Comparison of ENCODE assay signal across 12 cellular contexts in the genomic region with DNA sequence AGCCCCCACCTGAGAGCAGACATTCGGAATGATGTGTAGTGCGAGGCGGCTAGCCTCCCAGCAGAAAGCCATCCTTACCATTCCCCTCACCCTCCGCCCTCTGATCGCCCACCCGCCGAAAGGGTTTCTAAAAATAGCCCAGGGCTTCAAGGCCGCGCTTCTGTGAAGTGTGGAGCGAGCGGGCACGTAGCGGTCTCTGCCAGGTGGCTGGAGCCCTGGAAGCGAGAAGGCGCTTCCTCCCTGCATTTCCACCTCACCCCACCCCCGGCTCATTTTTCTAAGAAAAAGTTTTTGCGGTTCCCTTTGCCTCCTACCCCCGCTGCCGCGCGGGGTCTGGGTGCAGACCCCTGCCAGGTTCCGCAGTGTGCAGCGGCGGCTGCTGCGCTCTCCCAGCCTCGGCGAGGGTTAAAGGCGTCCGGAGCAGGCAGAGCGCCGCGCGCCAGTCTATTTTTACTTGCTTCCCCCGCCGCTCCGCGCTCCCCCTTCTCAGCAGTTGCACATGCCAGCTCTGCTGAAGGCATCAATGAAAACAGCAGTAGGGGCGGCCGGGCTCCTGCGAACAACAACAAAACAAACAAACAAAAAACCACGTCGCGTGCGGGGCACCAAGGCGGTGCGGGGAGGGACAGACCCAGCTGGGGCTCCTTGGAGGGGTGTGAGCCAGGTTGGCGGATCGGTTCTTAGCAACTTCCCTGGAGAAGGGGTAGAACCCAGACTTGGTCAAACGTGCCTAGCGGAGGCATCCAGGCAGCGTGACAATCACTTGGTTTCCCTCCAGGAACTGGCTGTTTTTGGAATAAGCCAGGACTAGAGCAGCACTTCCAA. TPM values are rescaled to one million over a fixed set of nuclear protein-coding genes. Genes with fewer than 3 reads are reported as not detected.
DNase-seq lines count a peak whose midpoint lies in the region; ATAC-seq, FAIRE-seq and TF ChIP-seq lines count a peak whose summit lies in the region.
"Had no signal": no experiment of that assay in that cellular context is flagged by ENCODE, and none has a peak within 500 bp of the region (broad histone marks: within the 10 kb centered on the region; RNA-seq: fewer than 3 reads in every experiment).

No MANE protein-coding gene starts in this region.

- CTCF ChIA-PET in mammary epithelial cell (lab: Charles Lee; ENCODE audit: low non-redundant PET), result no interaction called here

- H2BK120ac ChIP-seq in mesenchymal stem cell (ENCODE audit: low read depth, low read length), result no peak overlapping the region

- no peak overlapping the region for H2BK12ac ChIP-seq in mesenchymal stem cell (ENCODE audit: low read length in 2 of 2)

- dilution Hi-C loops in mammary epithelial cell (cut with HindIII; ENCODE audit: low sequenced_read_pairs), result loop anchor here (10.0 kb wide), 1 partner anchor 189 kb away; no protein-coding TSS in a partner anchor

- BruUV-seq in mammary epithelial cell (replicated peaks; lab: Mats Ljungman, UMichigan), result no TSS peak

- H3K14ac ChIP-seq in mesenchymal stem cell (ENCODE audit: low read length in 2 of 2), result no peak overlapping the region

- no peak overlapping the region for H2BK5ac ChIP-seq in mesenchymal stem cell (ENCODE audit: low read depth, low read length, poor library complexity, severe bottlenecking)

- H3K4me3 Mint-ChIP-seq in brain, result peak overlapping the region; percentile 88 to 96 (median 92)

- no peak overlapping the region for H2BK15ac ChIP-seq in mesenchymal stem cell (ENCODE audit: low read depth, poor library complexity, severe bottlenecking)

- H3K4me1 ChIP-seq in mammary epithelial cell (ENCODE audit: insufficient read depth, low read length) (peaks cover 36% of the 10 kb centered on the region), breast epithelium (peaks cover 0 to 7% of the 10 kb centered on the region in 2 donors), mesenchymal stem cell (ENCODE audit: control insufficient read depth, insufficient read depth, low read depth, low read length) (peaks cover 19% of the 10 kb centered on the region)
- H3K4me1 ChIP-seq: BE2C had no signal

- TF ChIP-seq CTCF in mammary epithelial cell (conservative IDR thresholded peaks at IDR 0.05 in 1 of 2, IDR thresholded peaks at IDR 0.05 in 1 of 2; ENCODE audit: extremely low read depth in 1 of 2, insufficient read depth in 1 of 2, low read depth in 1 of 2, low read length in 2 of 2) (no peak), breast epithelium (IDR thresholded peaks at IDR 0.05) (no peak), brain (conservative IDR thresholded peaks at IDR 0.05) (no peak)

- H3K4me2 ChIP-seq in mammary epithelial cell (ENCODE audit: insufficient read depth, low read depth, low read length) (peak overlapping the region; percentile 75), mesenchymal stem cell (ENCODE audit: low read length, poor library complexity, severe bottlenecking) (no peak overlapping the region)

- intact Hi-C loops in mammary epithelial cell (cut with micrococcal nuclease), result loop anchor here (10.0 kb wide), 3 partner anchors 79 to 281 kb away; no protein-coding TSS in a partner anchor
- intact Hi-C loops in breast epithelium (cut with DNase I; ENCODE audit: low total_unique reads), result no loop called here

- no peaks in the 10 kb centered on the region for H3K9me3 ChIP-seq in mammary epithelial cell (replicated peaks; ENCODE audit: insufficient read depth, low read length)
- no peaks in the 10 kb centered on the region for H3K9me3 ChIP-seq in breast epithelium
- no peaks in the 10 kb centered on the region for H3K9me3 ChIP-seq in mesenchymal stem cell (ENCODE audit: control insufficient read depth, low read length)
- H3K9me3 ChIP-seq: BE2C had no signal

- H2AK5ac ChIP-seq in mesenchymal stem cell (ENCODE audit: low read length, severe bottlenecking), result no peak overlapping the region

- peaks cover 74% of the 10 kb centered on the region for H3K79me2 ChIP-seq in mammary epithelial cell (ENCODE audit: insufficient read depth, low read length)

- H3K27me3 Mint-ChIP-seq in brain, result peaks cover 90% of the 10 kb centered on the region

- WGBS in mammary epithelial cell (ENCODE audit: low coverage, missing lambda C conversion rate), result 13% methylated on average over 23 of the region's 51 CpGs
- WGBS in mesenchymal stem cell, result 5% methylated on average over 41 of the region's 51 CpGs

- H4K91ac ChIP-seq in mesenchymal stem cell (ENCODE audit: low read length), result peak overlapping the region; percentile 21

- no peak overlapping the region for H3K27ac ChIP-seq in mammary epithelial cell (ENCODE audit: insufficient read depth, low read depth, low read length)
- H3K27ac ChIP-seq in breast epithelium, result no peak overlapping the region
- H3K27ac ChIP-seq in mesenchymal stem cell (ENCODE audit: low read length, poor library complexity, severe bottlenecking), result no peak overlapping the region

- no peaks in the 10 kb centered on the region for H4K20me1 ChIP-seq in mammary epithelial cell (ENCODE audit: insufficient read depth, low read length)

- peak overlapping the region; percentile 21 for H3K9ac ChIP-seq in mammary epithelial cell (ENCODE audit: insufficient read depth, low read length)
- H3K9ac ChIP-seq in mesenchymal stem cell (ENCODE audit: low read length), result no peak overlapping the region

- H3K36me3 ChIP-seq in mammary epithelial cell (ENCODE audit: insufficient read depth, low read length) (no peaks in the 10 kb centered on the region), breast epithelium (no peaks in the 10 kb centered on the region), mesenchymal stem cell (ENCODE audit: control insufficient read depth in 1 of 2, insufficient read depth in 2 of 2, low read depth in 1 of 2, low read length in 2 of 2) (no peaks in the 10 kb centered on the region)
- H3K36me3 ChIP-seq: BE2C had no signal

- no peak overlapping the region for H3K18ac ChIP-seq in mesenchymal stem cell (ENCODE audit: low read depth in 1 of 2, low read length in 2 of 2)

- H3K9me3 Mint-ChIP-seq in brain, result peaks cover 0 to 6% (median 0%) of the 10 kb centered on the region in 5 experiments

- H3K27me3 ChIP-seq in mammary epithelial cell (ENCODE audit: insufficient read depth, low read length) (no peaks in the 10 kb centered on the region), breast epithelium (peaks cover 5 to 71% of the 10 kb centered on the region in 2 donors), mesenchymal stem cell (ENCODE audit: control insufficient read depth in 1 of 2, insufficient read depth in 1 of 2, low read length in 2 of 2) (peaks cover 74 to 87% of the 10 kb centered on the region in 2 experiments)

- peak overlapping the region; percentile 64 to 85 (median 77) for H3K4me3 ChIP-seq in mammary epithelial cell (replicated peaks in 1 of 3; ENCODE audit: insufficient read depth in 1 of 3, low read depth in 2 of 3, low read length in 3 of 3)
- no peak overlapping the region for H3K4me3 ChIP-seq in breast epithelium
- no peak overlapping the region for H3K4me3 ChIP-seq in mesenchymal stem cell (ENCODE audit: insufficient read depth in 1 of 2, low read depth in 1 of 2, low read length in 2 of 2)

- in situ Hi-C loops in mammary epithelial cell (cut with MboI; ENCODE audit: low sequenced_read_pairs in 2 of 2), result loop anchor here in 1 of 2 donors (10.0 kb wide), 1 partner anchor 179 kb away; no protein-coding TSS in a partner anchor

- H3K23ac ChIP-seq in mesenchymal stem cell (ENCODE audit: low read length in 2 of 2), result peak overlapping the region in 1 of 2 experiments; percentile 77

- no peaks in the 10 kb centered on the region for H3K79me1 ChIP-seq in mesenchymal stem cell (replicated peaks; ENCODE audit: low read length, poor library complexity, severe bottlenecking)

- DNase-seq in mammary epithelial cell (no peak), breast epithelium (ENCODE audit: low spot score in 2 of 2) (no peak), mesenchymal stem cell (no peak), urothelium cell line (ENCODE audit: low spot score) (peak; percentile 49), RPMI8226 (no peak)
- DNase-seq: BE2C, OCI-M1 had no signal

- peaks cover 62% of the 10 kb centered on the region for H3K4me1 Mint-ChIP-seq in brain

- H3K4ac ChIP-seq in mesenchymal stem cell (ENCODE audit: low read depth in 1 of 2, low read length in 2 of 2), result no peak overlapping the region

- FAIRE-seq in urothelium cell line (lab: Jason Lieb, UNC), result peak; percentile 85

- no peak overlapping the region for H4K8ac ChIP-seq in mesenchymal stem cell (ENCODE audit: low read length)

- no peak overlapping the region for H2AFZ ChIP-seq in mammary epithelial cell (ENCODE audit: low read depth, low read length)
- no peak overlapping the region for H2AFZ ChIP-seq in mesenchymal stem cell (ENCODE audit: low read depth, low read length)

- peak overlapping the region in 4 of 5 experiments; percentile 30 to 95 (median 86) for H3K27ac Mint-ChIP-seq in brain

- no peak for TF ChIP-seq POLR2A in breast epithelium (IDR thresholded peaks at IDR 0.05)

- ATAC-seq in GM21390 (IDR thresholded peaks at IDR 0.05; ENCODE audit: unreplicated experiment) (no peak), GM21515 (IDR thresholded peaks at IDR 0.05; ENCODE audit: unreplicated experiment) (no peak)

- H3K36me3 Mint-ChIP-seq in brain, result no peaks in the 10 kb centered on the region

RNA-seq across cellular contexts. Expression of a gene that starts 2.4 kb away (rescaled TPM):
- 10 to 100 TPM in 1 of 2 donors, under 1 TPM in 1; 0.50 to 34.0 TPM for total RNA-seq in mammary epithelial cell
- 8.9 TPM for polyA plus RNA-seq in mammary epithelial cell
- polyA minus RNA-seq in mammary epithelial cell, result 17.8 TPM
- total RNA-seq in breast epithelium, result not detected
- polyA plus RNA-seq in brain (ENCODE audit: insufficient read depth, low read depth, low replicate concordance), result 3.7 TPM
- polyA plus RNA-seq in mesenchymal stem cell (2013, experiment 1 of 2), result not detected
- polyA plus RNA-seq in mesenchymal stem cell (2013, experiment 2 of 2), result not detected
- total RNA-seq: LHCN-M2, lower leg skin had no signal

Comparison
In these comparisons a context has a peak if more than half of its experiments do, and no peak if none do; other contexts are left out.
1. H3K4me3 ChIP-seq: peak in mammary epithelial cell (3 of 3); none in breast epithelium (0 of 3) and mesenchymal stem cell (0 of 2).